In genomic region chr3:34357461-34357860, GRCh38 we compare ENCODE assay signal across 10 cellular contexts.
"Had no signal": no experiment of that assay in that cellular context is flagged by ENCODE, and none has a peak within 500 bp of the region (broad histone marks: within the 10 kb centered on the region; RNA-seq: fewer than 3 reads in every experiment).

No MANE protein-coding gene starts in this region.

- ATAC-seq: left lung; naive thymus-derived CD4-positive, alpha-beta T cell; sciatic nerve had no signal

- DNase-seq: activated CD4-positive, CD25-positive, alpha-beta regulatory T cell treated with anti-CD3 and anti-CD28 coated beads, Interleukin-2, amount 50 U/mL, for 72 hours; activated naive CD4-positive, alpha-beta T cell treated with anti-CD3 and anti-CD28 coated beads for 36 hours; activated T-cell treated with anti-CD3 and anti-CD28 coated beads for 4 hours; hippocampal formation; left lung; mammary epithelial cell; naive thymus-derived CD4-positive, alpha-beta T cell; ovary; stimulated activated CD4-positive, alpha-beta T cell treated with anti-CD3 and anti-CD28 coated beads, Interleukin-1b, Interleukin-23, amount 100 ng/mL, for 48 hours had no signal
